8 cellular contexts compared by ENCODE assay signal in the genomic region with DNA sequence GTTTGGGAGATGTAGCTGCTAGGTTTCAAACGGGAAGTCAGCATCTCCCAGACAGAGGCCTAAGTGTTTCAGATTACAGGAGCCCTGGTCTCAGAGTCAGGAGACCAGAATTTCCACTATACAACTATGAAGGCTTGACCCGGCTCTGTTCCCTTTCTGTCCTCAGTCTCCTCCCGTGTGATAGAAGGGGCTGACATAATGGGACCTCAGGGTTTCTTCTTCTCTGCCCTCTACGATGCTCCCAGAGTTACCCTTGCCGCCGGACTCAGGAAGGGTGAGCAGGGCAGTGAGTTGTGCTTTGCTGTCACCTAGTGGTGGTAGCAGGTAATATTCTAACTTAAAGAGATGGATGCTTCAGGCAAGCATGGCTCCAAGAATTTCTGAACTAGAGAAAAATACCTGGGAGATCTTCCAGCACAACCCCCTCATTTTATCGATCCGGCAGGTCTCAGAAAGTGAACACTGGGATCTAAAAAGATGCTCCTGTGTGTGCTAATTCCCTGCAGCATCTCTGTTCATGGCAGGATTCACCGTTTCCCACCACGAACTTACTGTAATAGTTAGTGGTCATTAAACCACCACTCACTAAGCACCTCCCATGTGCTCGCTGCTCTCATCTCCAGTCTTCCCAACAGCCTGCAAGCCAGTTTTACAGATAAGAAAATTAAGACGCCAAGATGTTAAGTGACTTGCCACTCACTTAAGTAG.
DNase-seq lines count a peak whose midpoint lies in the region; ATAC-seq, FAIRE-seq and TF ChIP-seq lines count a peak whose summit lies in the region.

No MANE protein-coding gene starts in this region.

- no peak overlapping the region for H3K27ac Mint-ChIP-seq in HFFc6
- peak overlapping the region; percentile 69 to 77 for H3K27ac Mint-ChIP-seq in stimulated activated naive CD8-positive, alpha-beta T cell treated with anti-CD3 and anti-CD28 coated beads, Interleukin-15, amount 100 ng/mL, for 72 hours

- peak; percentile 51 for DNase-seq in DMS79 (lab: John Stamatoyannopoulos, UW)
- DNase-seq in HFFc6: peak; percentile 54
- peak; percentile 20 for DNase-seq in NCI-H446 treated with DMSO at 0.1 percent for 48 hours (lab: John Stamatoyannopoulos, UW)
- peak; percentile 36 for DNase-seq in activated CD4-positive, alpha-beta T cell treated with anti-CD3 and anti-CD28 coated beads, Interleukin-2, amount 50 U/mL, for 1 hour
- peak; percentile 80 for DNase-seq in midbrain (lab: John Stamatoyannopoulos, UW)
- DNase-seq in stimulated activated naive CD8-positive, alpha-beta T cell treated with anti-CD3 and anti-CD28 coated beads, Interleukin-15, amount 100 ng/mL, for 72 hours: peak; percentile 53 to 54

- no peaks in the 10 kb centered on the region for H3K36me3 Mint-ChIP-seq in HFFc6 (ENCODE audit: low read depth)

- peak; percentile 95 for TF ChIP-seq CTCF in HFFc6 (IDR thresholded peaks at IDR 0.05)

- ATAC-seq in stimulated activated naive CD8-positive, alpha-beta T cell treated with anti-CD3 and anti-CD28 coated beads, Interleukin-15, amount 100 ng/mL, for 72 hours: peak; percentile 82
- ATAC-seq in GM19324 (IDR thresholded peaks at IDR 0.05; ENCODE audit: low FRiP score, unreplicated experiment): no peak

- H3K4me3 Mint-ChIP-seq in HFFc6: no peak overlapping the region
- peak overlapping the region in 1 of 2 donors; percentile 27 for H3K4me3 Mint-ChIP-seq in stimulated activated naive CD8-positive, alpha-beta T cell treated with anti-CD3 and anti-CD28 coated beads, Interleukin-15, amount 100 ng/mL, for 72 hours

- FAIRE-seq in endometrium (lab: Jason Lieb, UNC): peak; percentile 41

- peaks cover 25% of the 10 kb centered on the region for H3K4me1 Mint-ChIP-seq in HFFc6 (ENCODE audit: low read depth)
- H3K4me1 Mint-ChIP-seq in stimulated activated naive CD8-positive, alpha-beta T cell treated with anti-CD3 and anti-CD28 coated beads, Interleukin-15, amount 100 ng/mL, for 72 hours: peaks cover 5% of the 10 kb centered on the region

- H3K27me3 Mint-ChIP-seq in HFFc6 (ENCODE audit: insufficient read depth): peaks cover 6% of the 10 kb centered on the region
- H3K27me3 Mint-ChIP-seq in stimulated activated naive CD8-positive, alpha-beta T cell treated with anti-CD3 and anti-CD28 coated beads, Interleukin-15, amount 100 ng/mL, for 72 hours: no peaks in the 10 kb centered on the region

- H3K9me3 Mint-ChIP-seq in HFFc6: no peaks in the 10 kb centered on the region
- no peaks in the 10 kb centered on the region for H3K9me3 Mint-ChIP-seq in stimulated activated naive CD8-positive, alpha-beta T cell treated with anti-CD3 and anti-CD28 coated beads, Interleukin-15, amount 100 ng/mL, for 72 hours

Comparison
In these comparisons a context has a peak if more than half of its experiments do, and no peak if none do; other contexts are left out.
1. DNase-seq: peak in every context shown above with its lines; median percentile 80 in midbrain; 54 in HFFc6; 54 in stimulated activated naive CD8-positive, alpha-beta T cell treated with anti-CD3 and anti-CD28 coated beads, Interleukin-15, amount 100 ng/mL, for 72 hours; 51 in DMS79; 36 in activated CD4-positive, alpha-beta T cell treated with anti-CD3 and anti-CD28 coated beads, Interleukin-2, amount 50 U/mL, for 1 hour; 20 in NCI-H446 treated with DMSO at 0.1 percent for 48 hours.